Comparison of ENCODE assay signal across 38 cellular contexts in the genomic region with DNA sequence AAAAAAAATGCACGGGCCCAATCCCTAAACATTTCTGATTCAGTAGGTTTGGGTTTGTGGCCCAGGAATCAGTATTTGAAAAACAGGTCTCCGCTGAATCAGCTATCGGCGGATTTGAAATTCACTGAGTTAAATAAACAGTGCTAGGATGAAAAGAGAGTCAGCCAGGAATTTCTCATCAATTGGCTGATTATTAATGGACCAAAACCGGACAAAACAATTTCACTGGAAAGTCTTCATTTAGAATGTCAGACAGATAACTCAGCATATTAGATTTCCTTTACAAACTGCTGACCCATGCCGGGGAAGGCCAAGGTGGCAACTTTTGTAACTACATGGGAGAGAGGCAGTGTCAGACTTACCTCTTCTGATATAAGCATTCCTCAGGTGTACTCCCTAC.
"Had no signal": no experiment of that assay in that cellular context is flagged by ENCODE, and none has a peak within 500 bp of the region (broad histone marks: within the 10 kb centered on the region; RNA-seq: fewer than 3 reads in every experiment).

No MANE protein-coding gene starts in this region.

- DNase-seq: activated CD4-positive, alpha-beta memory T cell treated with anti-CD3 and anti-CD28 coated beads, Interleukin-2, amount 10 ng/mL, durations not matched to agents 7 days and 5 days; activated CD4-positive, alpha-beta T cell treated with anti-CD3 and anti-CD28 coated beads for 1 hour; activated CD4-positive, alpha-beta T cell treated with anti-CD3 and anti-CD28 coated beads for 36 hours; activated CD4-positive, alpha-beta T cell treated with anti-CD3 and anti-CD28 coated beads for 48 hours; activated CD4-positive, alpha-beta T cell treated with anti-CD3 and anti-CD28 coated beads, Interleukin-2, amount 10 ng/mL, durations not matched to agents 7 days and 5 days; activated CD4-positive, alpha-beta T cell treated with anti-CD3 and anti-CD28 coated beads, Interleukin-2, amount 50 U/mL, for 48 hours; activated CD4-positive, CD25-positive, alpha-beta regulatory T cell; activated CD8-positive, alpha-beta memory T cell treated with anti-CD3 and anti-CD28 coated beads for 24 hours; activated CD8-positive, alpha-beta memory T cell treated with anti-CD3 and anti-CD28 coated beads, Interleukin-2, amount 10 ng/mL, durations not matched to agents 7 days and 5 days; activated CD8-positive, alpha-beta memory T cell treated with anti-CD3 and anti-CD28 coated beads, Interleukin-2, amount 50 U/mL, for 48 hours; activated CD8-positive, alpha-beta T cell treated with anti-CD3 and anti-CD28 coated beads, Interleukin-2, amount 10 ng/mL, durations not matched to agents 7 days and 5 days; activated effector memory CD4-positive, alpha-beta T cell treated with Interleukin-2 at 50 U/mL for 16 hours; activated gamma-delta T cell; activated naive CD4-positive, alpha-beta T cell treated with anti-CD3 and anti-CD28 coated beads, Interleukin-2, amount 10 ng/mL, durations not matched to agents 7 days and 5 days; activated naive CD4-positive, alpha-beta T cell treated with Interleukin-2 at 50 U/mL for 16 hours; activated naive CD8-positive, alpha-beta T cell treated with anti-CD3 and anti-CD28 coated beads, Interleukin-2, amount 10 ng/mL, durations not matched to agents 7 days and 5 days; activated naive CD8-positive, alpha-beta T cell treated with anti-CD3 and anti-CD28 coated beads, Interleukin-2, amount 50 U/mL, for 24 hours; activated T-cell treated with anti-CD3 and anti-CD28 coated beads, Interleukin-2, amount 50 U/mL, for 24 hours; activated T-cell treated with anti-CD3 and anti-CD28 coated beads, Interleukin-2, amount 50 U/mL, for 48 hours; amygdala; anterior cingulate cortex; caudate nucleus; cerebellar nuclear complex; T-helper 1 cell; T-helper 2 cell; T-helper 9 cell; WERI-Rb-1 had no signal

- H3K27ac ChIP-seq: ascending aorta, cardiac muscle cell, WERI-Rb-1 had no signal

- H3K9me3 Mint-ChIP-seq: activated CD4-positive, alpha-beta memory T cell treated with anti-CD3 and anti-CD28 coated beads, Interleukin-2, amount 10 ng/mL, durations not matched to agents 7 days and 5 days; activated CD4-positive, alpha-beta T cell treated with anti-CD3 and anti-CD28 coated beads, Interleukin-2, amount 10 ng/mL, durations not matched to agents 7 days and 5 days; activated naive CD4-positive, alpha-beta T cell treated with anti-CD3 and anti-CD28 coated beads, Interleukin-2, amount 10 ng/mL, durations not matched to agents 7 days and 5 days; activated naive CD4-positive, alpha-beta T cell treated with anti-CD3 and anti-CD28 coated beads, Interleukin-2, amount 50 U/mL, for 24 hours; activated naive CD8-positive, alpha-beta T cell treated with anti-CD3 and anti-CD28 coated beads, Interleukin-2, amount 10 ng/mL, durations not matched to agents 7 days and 5 days; activated naive CD8-positive, alpha-beta T cell treated with anti-CD3 and anti-CD28 coated beads, Interleukin-2, amount 50 U/mL, for 24 hours; activated T-cell treated with anti-CD3 and anti-CD28 coated beads, Interleukin-2, amount 50 U/mL, for 24 hours; activated T-helper 2 cell treated with anti-CD3 and anti-CD28 coated beads, Interferon-gamma antibody, Interleukin-2, Interleukin-4, amounts not matched to agents 10 μg/mL and 5 μg/mL and 100 μg/mL, durations not matched to agents 14 hours and 24 hours and 36 hours; brain; central memory CD8-positive, alpha-beta T cell; T-helper 1 cell treated with Interleukin-12 subunit alpha and Interleukin-12 subunit beta and Interleukin-4 antibody, amounts not matched to agents 30 μg/mL and 1 μg/mL, for 36 hours; T-helper 2 cell treated with Interferon-gamma antibody and Interleukin-4, amounts not matched to agents 5 μg/mL and 100 μg/mL, for 36 hours; WTC11 had no signal

- H3K9me3 ChIP-seq: ascending aorta had no signal

- H3K4me1 Mint-ChIP-seq: activated CD4-positive, alpha-beta memory T cell treated with anti-CD3 and anti-CD28 coated beads, Interleukin-2, amount 10 ng/mL, durations not matched to agents 7 days and 5 days; activated CD4-positive, alpha-beta T cell treated with anti-CD3 and anti-CD28 coated beads for 36 hours; activated CD4-positive, alpha-beta T cell treated with anti-CD3 and anti-CD28 coated beads, Interleukin-2, amount 10 ng/mL, durations not matched to agents 7 days and 5 days; activated CD8-positive, alpha-beta memory T cell treated with anti-CD3 and anti-CD28 coated beads, Interleukin-2, amount 10 ng/mL, durations not matched to agents 7 days and 5 days; activated naive CD4-positive, alpha-beta T cell treated with anti-CD3 and anti-CD28 coated beads, Interleukin-2, amount 10 ng/mL, durations not matched to agents 7 days and 5 days; activated naive CD4-positive, alpha-beta T cell treated with anti-CD3 and anti-CD28 coated beads, Interleukin-2, amount 50 U/mL, for 24 hours; activated naive CD8-positive, alpha-beta T cell treated with anti-CD3 and anti-CD28 coated beads, Interleukin-2, amount 10 ng/mL, durations not matched to agents 7 days and 5 days; activated naive CD8-positive, alpha-beta T cell treated with anti-CD3 and anti-CD28 coated beads, Interleukin-2, amount 50 U/mL, for 24 hours; brain; central memory CD8-positive, alpha-beta T cell; WTC11 had no signal

- H3K27ac Mint-ChIP-seq: activated CD4-positive, alpha-beta memory T cell treated with anti-CD3 and anti-CD28 coated beads, Interleukin-2, amount 10 ng/mL, durations not matched to agents 7 days and 5 days; activated CD4-positive, alpha-beta T cell treated with anti-CD3 and anti-CD28 coated beads for 36 hours; activated CD4-positive, alpha-beta T cell treated with anti-CD3 and anti-CD28 coated beads, Interleukin-2, amount 10 ng/mL, durations not matched to agents 7 days and 5 days; activated CD8-positive, alpha-beta memory T cell treated with anti-CD3 and anti-CD28 coated beads, Interleukin-2, amount 10 ng/mL, durations not matched to agents 7 days and 5 days; activated CD8-positive, alpha-beta T cell treated with anti-CD3 and anti-CD28 coated beads, Interleukin-2, amount 10 ng/mL, durations not matched to agents 7 days and 5 days; activated naive CD4-positive, alpha-beta T cell treated with anti-CD3 and anti-CD28 coated beads, Interleukin-2, amount 10 ng/mL, durations not matched to agents 7 days and 5 days; activated naive CD4-positive, alpha-beta T cell treated with anti-CD3 and anti-CD28 coated beads, Interleukin-2, amount 50 U/mL, for 24 hours; activated naive CD8-positive, alpha-beta T cell; activated naive CD8-positive, alpha-beta T cell treated with anti-CD3 and anti-CD28 coated beads, Interleukin-2, amount 10 ng/mL, durations not matched to agents 7 days and 5 days; activated naive CD8-positive, alpha-beta T cell treated with anti-CD3 and anti-CD28 coated beads, Interleukin-2, amount 50 U/mL, for 24 hours; activated T-cell treated with anti-CD3 and anti-CD28 coated beads, Interleukin-2, amount 50 U/mL, for 24 hours; activated T-helper 2 cell treated with anti-CD3 and anti-CD28 coated beads, Interferon-gamma antibody, Interleukin-2, Interleukin-4, amounts not matched to agents 10 μg/mL and 5 μg/mL and 100 μg/mL, durations not matched to agents 14 hours and 24 hours and 36 hours; brain; T-helper 1 cell treated with Interleukin-12 subunit alpha and Interleukin-12 subunit beta and Interleukin-4 antibody, amounts not matched to agents 30 μg/mL and 1 μg/mL, for 36 hours; T-helper 2 cell treated with Interferon-gamma antibody and Interleukin-4, amounts not matched to agents 5 μg/mL and 100 μg/mL, for 36 hours; WTC11 had no signal

- H3K27me3 ChIP-seq: ascending aorta, cardiac muscle cell had no signal

- H3K4me3 ChIP-seq: ascending aorta, cardiac muscle cell had no signal

- H3K4me3 Mint-ChIP-seq: activated CD4-positive, alpha-beta memory T cell treated with anti-CD3 and anti-CD28 coated beads, Interleukin-2, amount 10 ng/mL, durations not matched to agents 7 days and 5 days; activated CD4-positive, alpha-beta T cell treated with anti-CD3 and anti-CD28 coated beads for 36 hours; activated CD4-positive, alpha-beta T cell treated with anti-CD3 and anti-CD28 coated beads, Interleukin-2, amount 10 ng/mL, durations not matched to agents 7 days and 5 days; activated CD8-positive, alpha-beta memory T cell treated with anti-CD3 and anti-CD28 coated beads, Interleukin-2, amount 10 ng/mL, durations not matched to agents 7 days and 5 days; activated CD8-positive, alpha-beta T cell treated with anti-CD3 and anti-CD28 coated beads, Interleukin-2, amount 10 ng/mL, durations not matched to agents 7 days and 5 days; activated naive CD4-positive, alpha-beta T cell treated with anti-CD3 and anti-CD28 coated beads, Interleukin-2, amount 10 ng/mL, durations not matched to agents 7 days and 5 days; activated naive CD4-positive, alpha-beta T cell treated with anti-CD3 and anti-CD28 coated beads, Interleukin-2, amount 50 U/mL, for 24 hours; activated naive CD8-positive, alpha-beta T cell; activated naive CD8-positive, alpha-beta T cell treated with anti-CD3 and anti-CD28 coated beads, Interleukin-2, amount 10 ng/mL, durations not matched to agents 7 days and 5 days; activated naive CD8-positive, alpha-beta T cell treated with anti-CD3 and anti-CD28 coated beads, Interleukin-2, amount 50 U/mL, for 24 hours; activated T-cell treated with anti-CD3 and anti-CD28 coated beads, Interleukin-2, amount 50 U/mL, for 24 hours; brain; central memory CD8-positive, alpha-beta T cell; T-helper 1 cell treated with Interleukin-12 subunit alpha and Interleukin-12 subunit beta and Interleukin-4 antibody, amounts not matched to agents 30 μg/mL and 1 μg/mL, for 36 hours; T-helper 2 cell treated with Interferon-gamma antibody and Interleukin-4, amounts not matched to agents 5 μg/mL and 100 μg/mL, for 36 hours; WTC11 had no signal

- ATAC-seq: activated CD4-positive, alpha-beta T cell treated with anti-CD3 and anti-CD28 coated beads for 36 hours; activated CD4-positive, CD25-positive, alpha-beta regulatory T cell treated with anti-CD3 and anti-CD28 coated beads, Interleukin-2, amount 50 U/mL, for 24 hours; activated CD8-positive, alpha-beta memory T cell treated with anti-CD3 and anti-CD28 coated beads, Interleukin-2, amount 10 ng/mL, durations not matched to agents 7 days and 5 days; activated CD8-positive, alpha-beta T cell treated with anti-CD3 and anti-CD28 coated beads, Interleukin-2, amount 10 ng/mL, durations not matched to agents 7 days and 5 days; activated naive CD8-positive, alpha-beta T cell treated with anti-CD3 and anti-CD28 coated beads, Interleukin-2, amount 50 U/mL, for 24 hours; WTC11 had no signal

- H3K4me1 ChIP-seq: ascending aorta had no signal

- H3K27me3 Mint-ChIP-seq: brain had no signal

- H3K36me3 ChIP-seq: ascending aorta, cardiac muscle cell, WERI-Rb-1 had no signal

- H3K36me3 Mint-ChIP-seq: activated CD8-positive, alpha-beta memory T cell treated with anti-CD3 and anti-CD28 coated beads, Interleukin-2, amount 10 ng/mL, durations not matched to agents 7 days and 5 days; activated naive CD4-positive, alpha-beta T cell treated with anti-CD3 and anti-CD28 coated beads, Interleukin-2, amount 10 ng/mL, durations not matched to agents 7 days and 5 days; activated naive CD4-positive, alpha-beta T cell treated with anti-CD3 and anti-CD28 coated beads, Interleukin-2, amount 50 U/mL, for 24 hours; activated naive CD8-positive, alpha-beta T cell; activated naive CD8-positive, alpha-beta T cell treated with anti-CD3 and anti-CD28 coated beads, Interleukin-2, amount 10 ng/mL, durations not matched to agents 7 days and 5 days; brain; WTC11 had no signal
